In genomic region chr12:123984903-123985302, GRCh38 we compare ENCODE assay signal across 29 cellular contexts. TPM values are rescaled to one million over a fixed set of nuclear protein-coding genes. Genes with fewer than 3 reads are reported as not detected.
DNase-seq lines count a peak whose midpoint lies in the region; ATAC-seq and TF ChIP-seq lines count a peak whose summit lies in the region.
"Had no signal": no experiment of that assay in that cellular context is flagged by ENCODE, and none has a peak within 500 bp of the region (broad histone marks: within the 10 kb centered on the region; RNA-seq: fewer than 3 reads in every experiment).

No MANE protein-coding gene starts in this region.

- CTCF ChIA-PET in activated CD4-positive, alpha-beta T cell treated with anti-CD3 and anti-CD28 coated beads for 36 hours (lab: Charles Lee) = interaction anchor here (0.7 to 6.6 kb wide), 8 partner anchors 9 to 94 kb away, joined by 3 to 60 read pairs (median 4); no protein-coding TSS in a partner anchor

- no peak for TF ChIP-seq CTCF in glutamatergic neuron (IDR thresholded peaks at IDR 0.05; ENCODE audit: partially characterized antibody, unreplicated experiment)
- TF ChIP-seq CTCF in colonic mucosa (IDR thresholded peaks at IDR 0.05) = no peak

- POLR2A ChIA-PET in activated CD4-positive, alpha-beta T cell treated with anti-CD3 and anti-CD28 coated beads for 36 hours (lab: Charles Lee) = interaction anchor here (0.6 kb wide), 1 partner anchor 13 kb away, joined by 3 read pairs; no protein-coding TSS in a partner anchor

- 61% methylated on average over 4 of the region's 4 CpGs for WGBS in right cardiac atrium

- peaks cover 6% of the 10 kb centered on the region for H3K36me3 Mint-ChIP-seq in glutamatergic neuron (ENCODE audit: unreplicated experiment)
- peaks cover 23% of the 10 kb centered on the region for H3K36me3 Mint-ChIP-seq in activated CD4-positive, alpha-beta T cell treated with anti-CD3 and anti-CD28 coated beads for 36 hours (ENCODE audit: low read depth)

- peak overlapping the region; percentile 76 for H3K4me3 Mint-ChIP-seq in glutamatergic neuron (ENCODE audit: unreplicated experiment)
- no peak overlapping the region for H3K4me3 Mint-ChIP-seq in activated CD4-positive, alpha-beta T cell treated with anti-CD3 and anti-CD28 coated beads for 36 hours
- H3K4me3 Mint-ChIP-seq: activated naive CD4-positive, alpha-beta T cell treated with anti-CD3 and anti-CD28 coated beads, Interleukin-2, amount 50 U/mL, for 24 hours; naive thymus-derived CD4-positive, alpha-beta T cell had no signal

- no peaks in the 10 kb centered on the region for H3K27me3 ChIP-seq in right cardiac atrium (ENCODE audit: control insufficient read depth, insufficient read depth)
- H3K27me3 ChIP-seq in colonic mucosa = no peaks in the 10 kb centered on the region
- H3K27me3 ChIP-seq: SJCRH30, suprapubic skin had no signal

- H3K4me3 ChIP-seq in right cardiac atrium (ENCODE audit: low read length) (no peak overlapping the region), colonic mucosa (no peak overlapping the region)
- H3K4me3 ChIP-seq: A549, lower lobe of right lung, psoas muscle, SJCRH30, suprapubic skin had no signal

- H3K9me3 ChIP-seq in right cardiac atrium (ENCODE audit: control insufficient read depth, low read length) = no peaks in the 10 kb centered on the region
- no peaks in the 10 kb centered on the region for H3K9me3 ChIP-seq in colonic mucosa
- H3K9me3 ChIP-seq: A549, lower lobe of right lung, psoas muscle, SJCRH30, suprapubic skin had no signal

- H3K4me1 Mint-ChIP-seq in glutamatergic neuron (ENCODE audit: low read depth, unreplicated experiment) = peaks cover 60% of the 10 kb centered on the region
- peaks cover 19% of the 10 kb centered on the region for H3K4me1 Mint-ChIP-seq in activated CD4-positive, alpha-beta T cell treated with anti-CD3 and anti-CD28 coated beads for 36 hours

- H3K9me3 Mint-ChIP-seq in glutamatergic neuron (ENCODE audit: unreplicated experiment) = peaks cover 10% of the 10 kb centered on the region
- H3K9me3 Mint-ChIP-seq in activated CD4-positive, alpha-beta T cell treated with anti-CD3 and anti-CD28 coated beads for 36 hours (ENCODE audit: low read depth) = no peaks in the 10 kb centered on the region
- H3K9me3 Mint-ChIP-seq: activated naive CD4-positive, alpha-beta T cell treated with anti-CD3 and anti-CD28 coated beads, Interleukin-2, amount 50 U/mL, for 24 hours; activated T-helper 2 cell treated with anti-CD3 and anti-CD28 coated beads, Interferon-gamma antibody, Interleukin-2, Interleukin-4, amounts not matched to agents 10 μg/mL and 5 μg/mL and 100 μg/mL, durations not matched to agents 14 hours and 24 hours and 36 hours; naive thymus-derived CD4-positive, alpha-beta T cell had no signal

- peaks cover 18% of the 10 kb centered on the region for H3K4me1 ChIP-seq in right cardiac atrium (ENCODE audit: control insufficient read depth, insufficient read depth, low read length)
- no peaks in the 10 kb centered on the region for H3K4me1 ChIP-seq in colonic mucosa
- H3K4me1 ChIP-seq: A549, suprapubic skin had no signal

- intact Hi-C loops in right cardiac atrium (cut with DNase I) = loop anchor here (5.0 to 10.0 kb wide), 2 partner anchors 78 to 80 kb away; no protein-coding TSS in a partner anchor
- intact Hi-C loops in Right ventricle myocardium inferior (cut with DNase I) = loop anchor here (2.0 to 5.0 kb wide), 3 partner anchors 42 to 273 kb away; partner anchors contain the start of gene ATP6V0A2
- intact Hi-C loops in colonic mucosa (cut with DNase I) = loop anchor here (2.0 kb wide), 1 partner anchor 80 kb away; no protein-coding TSS in a partner anchor
- intact Hi-C loops in activated CD4-positive, alpha-beta T cell treated with anti-CD3 and anti-CD28 coated beads for 36 hours (cut with DNase I, micrococcal nuclease) = loop anchor here (1.0 kb wide), 2 partner anchors 80 to 184 kb away; no protein-coding TSS in a partner anchor

- no peak for DNase-seq in right cardiac atrium
- DNase-seq in Right ventricle myocardium inferior (ENCODE audit: missing footprints) = no peak
- DNase-seq in NCI-H82 (lab: John Stamatoyannopoulos, UW) = peak; percentile 28
- DNase-seq in glutamatergic neuron = no peak
- DNase-seq in colonic mucosa = no peak
- no peak for DNase-seq in activated CD4-positive, alpha-beta T cell treated with anti-CD3 and anti-CD28 coated beads for 36 hours
- DNase-seq: activated CD4-positive, alpha-beta T cell treated with anti-CD3 and anti-CD28 coated beads for 48 hours; aorta; Calu3; DMS79; erythroblast; H7; IMR-90; lower lobe of right lung; naive thymus-derived CD4-positive, alpha-beta T cell; NCI-H1436 treated with DMSO at 0.1 percent for 48 hours; NCI-H2081 treated with DMSO at 0.1 percent for 48 hours; NCI-H226; nucleus accumbens; psoas muscle; SJCRH30; stimulated activated CD4-positive, alpha-beta T cell treated with anti-CD3 and anti-CD28 coated beads, Interleukin-4, amount 100 ng/mL, for 24 hours; WERI-Rb-1 had no signal

- H3K27me3 Mint-ChIP-seq in glutamatergic neuron (ENCODE audit: unreplicated experiment) = peaks cover 2% of the 10 kb centered on the region
- no peaks in the 10 kb centered on the region for H3K27me3 Mint-ChIP-seq in activated CD4-positive, alpha-beta T cell treated with anti-CD3 and anti-CD28 coated beads for 36 hours
- H3K27me3 Mint-ChIP-seq: activated naive CD4-positive, alpha-beta T cell treated with anti-CD3 and anti-CD28 coated beads, Interleukin-2, amount 50 U/mL, for 24 hours; naive thymus-derived CD4-positive, alpha-beta T cell had no signal

- H3K27ac ChIP-seq in right cardiac atrium (ENCODE audit: low read length) = peak overlapping the region; percentile 36
- no peak overlapping the region for H3K27ac ChIP-seq in colonic mucosa
- H3K27ac ChIP-seq: A549, lower lobe of right lung, psoas muscle, SJCRH30, suprapubic skin had no signal

- no peak for ATAC-seq in right cardiac atrium
- no peak for ATAC-seq in Right ventricle myocardium inferior
- ATAC-seq in GM18868 (IDR thresholded peaks at IDR 0.05; ENCODE audit: unreplicated experiment) = no peak
- no peak for ATAC-seq in activated CD4-positive, alpha-beta T cell treated with anti-CD3 and anti-CD28 coated beads for 36 hours
- ATAC-seq in HG02759 (IDR thresholded peaks at IDR 0.05; ENCODE audit: unreplicated experiment) = no peak
- ATAC-seq: naive thymus-derived CD4-positive, alpha-beta T cell had no signal

- peak overlapping the region; percentile 37 for H3K27ac Mint-ChIP-seq in glutamatergic neuron (ENCODE audit: unreplicated experiment)
- H3K27ac Mint-ChIP-seq in activated CD4-positive, alpha-beta T cell treated with anti-CD3 and anti-CD28 coated beads for 36 hours = no peak overlapping the region
- H3K27ac Mint-ChIP-seq: activated T-helper 2 cell treated with anti-CD3 and anti-CD28 coated beads, Interferon-gamma antibody, Interleukin-2, Interleukin-4, amounts not matched to agents 10 μg/mL and 5 μg/mL and 100 μg/mL, durations not matched to agents 14 hours and 24 hours and 36 hours had no signal

- H3K36me3 ChIP-seq in colonic mucosa = no peaks in the 10 kb centered on the region

- no peak overlapping the region for H3K9ac ChIP-seq in colonic mucosa (ENCODE audit: low read depth in 2 of 2, low read length in 2 of 2)

RNA-seq across cellular contexts. Expression of gene ZNF664, which starts 11.9 kb away (rescaled TPM):
- total RNA-seq in right cardiac atrium (10 to 100 TPM; 73.6 to 80.6 (median 77.0) TPM), Right ventricle myocardium inferior (86.6 TPM), glutamatergic neuron (ENCODE audit: unreplicated experiment) (310 TPM), colonic mucosa (100 to 1,000 TPM; 124 TPM)
- polyA plus RNA-seq in right cardiac atrium = 50.2 TPM
- 10 to 100 TPM; 46.4 to 48.3 TPM for total RNA-seq in activated CD4-positive, alpha-beta T cell treated with anti-CD3 and anti-CD28 coated beads for 36 hours

RNA-seq across cellular contexts. Expression of gene CCDC92, which starts 12.3 kb away (rescaled TPM):
- total RNA-seq in right cardiac atrium (10 to 100 TPM; 47.5 to 64.4 (median 52.4) TPM), Right ventricle myocardium inferior (58.2 TPM), glutamatergic neuron (ENCODE audit: unreplicated experiment) (96.2 TPM), colonic mucosa (10 to 100 TPM in 1 of 2 donors, 1 to 10 TPM in 1; 9.6 to 19.5 TPM)
- 80.0 TPM for polyA plus RNA-seq in right cardiac atrium
- total RNA-seq in activated CD4-positive, alpha-beta T cell treated with anti-CD3 and anti-CD28 coated beads for 36 hours = 10 to 100 TPM in 1 of 2 experiments, 1 to 10 TPM in 1; 8.7 to 11.0 TPM
